ENCODE assay signal across 8 cellular contexts in the genomic region with DNA sequence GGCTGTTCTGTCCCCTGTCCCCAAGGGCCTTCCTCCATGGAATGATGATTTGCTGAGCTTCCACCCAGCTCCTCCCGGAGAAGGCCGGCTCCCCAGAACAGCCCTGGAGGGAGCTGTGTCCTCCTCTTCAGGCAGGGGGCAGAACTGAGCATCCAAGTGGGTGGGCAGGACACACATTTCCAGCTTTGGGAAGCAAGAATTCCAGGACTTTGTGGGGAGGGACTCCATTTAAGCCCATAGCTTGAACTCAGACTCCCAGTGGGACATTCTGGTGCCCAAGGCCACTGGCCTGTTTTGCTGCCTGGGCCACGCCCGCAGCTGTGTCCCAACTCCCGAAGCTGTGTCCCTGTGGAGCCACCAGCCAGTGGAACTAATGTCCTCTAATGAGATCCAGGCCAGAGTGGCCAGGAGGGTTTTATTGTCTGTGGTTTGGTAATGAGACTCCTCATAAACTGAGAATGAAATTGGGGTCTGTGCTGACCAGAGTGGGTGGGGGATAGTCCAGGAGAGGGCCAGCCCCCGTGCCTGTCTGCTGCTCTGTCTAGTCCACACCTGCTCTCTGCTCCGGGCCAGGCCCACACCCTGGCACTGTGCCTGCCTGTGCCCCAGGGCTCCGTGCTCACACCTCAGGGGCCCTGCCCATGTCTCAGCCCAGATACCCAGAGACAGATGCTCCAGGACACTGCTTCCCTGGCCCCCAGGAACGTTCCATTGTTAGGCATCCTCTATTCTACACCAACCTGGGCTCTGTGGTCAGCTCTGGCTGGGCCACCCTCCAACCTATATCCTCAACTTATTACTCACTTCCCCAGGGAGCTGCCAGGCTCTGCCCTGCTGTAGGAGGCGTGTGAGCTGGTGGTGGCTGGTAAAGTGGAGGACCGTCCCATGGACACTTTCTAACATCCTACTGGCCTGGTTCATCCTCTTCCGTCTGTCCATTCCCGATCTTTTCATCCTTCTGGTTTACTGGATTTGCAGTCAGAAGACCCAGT. TPM values are rescaled to one million over a fixed set of nuclear protein-coding genes. Genes with fewer than 3 reads are reported as not detected.
A peak's percentile ranks its signal among the peaks of the same experiment; 100 is the strongest.
DNase-seq lines count a peak whose midpoint lies in the region; ATAC-seq and TF ChIP-seq lines count a peak whose summit lies in the region.

No MANE protein-coding gene starts in this region.

- H3K9ac ChIP-seq in Karpas-422 (ENCODE audit: low read length) = no peak overlapping the region

- H3K27ac ChIP-seq in HEK293 (ENCODE audit: extremely low read depth, low read depth, low read length) = no peak overlapping the region
- H3K27ac ChIP-seq in coronary artery = no peak overlapping the region
- H3K27ac ChIP-seq in Karpas-422 (ENCODE audit: low read length) = no peak overlapping the region

- H3K36me3 ChIP-seq in HEK293 (ENCODE audit: control insufficient read depth in 2 of 2, insufficient read depth in 1 of 2, low read length in 2 of 2) (no peaks in the 10 kb centered on the region), Karpas-422 (ENCODE audit: insufficient read depth, low read length) (no peaks in the 10 kb centered on the region)

- H3K4me1 ChIP-seq in HEK293 (ENCODE audit: control insufficient read depth, insufficient read depth, low read length) = no peaks in the 10 kb centered on the region; the same call in 1 of the 2 replicates
- H3K4me1 ChIP-seq in Karpas-422 (ENCODE audit: low read length) = peaks cover 4% of the 10 kb centered on the region

- peak; percentile 47 for TF ChIP-seq CTCF in AG09319 (IDR thresholded peaks at IDR 0.05; ENCODE audit: low read depth, low read length)
- TF ChIP-seq CTCF in HEK293 (tag by site-specific recombination; IDR thresholded peaks at IDR 0.05) = peak; percentile 39; the same call in 1 of the 2 replicates
- TF ChIP-seq CTCF in coronary artery (IDR thresholded peaks at IDR 0.05) = no peak

- POLR2A ChIA-PET in HEK293 (lab: Yijun Ruan, JAX) = interaction anchor here (1.1 kb wide), 1 partner anchor 8 kb away, joined by 4 read pairs; the partner anchor contains the start of gene NECTIN1

- no peaks in the 10 kb centered on the region for H3K9me2 ChIP-seq in Karpas-422 (replicated peaks; ENCODE audit: insufficient read depth, low read length)

- no peak overlapping the region for H2AFZ ChIP-seq in Karpas-422 (ENCODE audit: low read length)

- peak; percentile 52 for ATAC-seq in left lobe of liver

- no peaks in the 10 kb centered on the region for H3K27me3 ChIP-seq in Karpas-422 (ENCODE audit: low read length)

- H4K20me1 ChIP-seq in Karpas-422 (ENCODE audit: insufficient read depth, low read depth, low read length) = no peaks in the 10 kb centered on the region

- no peaks in the 10 kb centered on the region for H3K9me3 ChIP-seq in HEK293 (ENCODE audit: control insufficient read depth, insufficient read depth, low read depth, low read length)
- no peaks in the 10 kb centered on the region for H3K9me3 ChIP-seq in Karpas-422 (ENCODE audit: low read length)

- H3K4me3 ChIP-seq in HEK293 (ENCODE audit: low read depth, low read length) (no peak overlapping the region), coronary artery (no peak overlapping the region), Karpas-422 (ENCODE audit: low read length) (no peak overlapping the region)

- CTCF ChIA-PET in HEK293 (lab: Yijun Ruan, JAX) = interaction anchor here (0.6 to 2.1 kb wide), 13 partner anchors 8 to 388 kb away, joined by 3 to 17 read pairs (median 4); partner anchors contain the start of gene NECTIN1

- no peak overlapping the region for H3K4me2 ChIP-seq in Karpas-422 (ENCODE audit: low read depth, low read length, poor library complexity, severe bottlenecking)

- H3K79me2 ChIP-seq in Karpas-422 (ENCODE audit: low read length) = no peaks in the 10 kb centered on the region

- DNase-seq in AG09319 (ENCODE audit: extremely low read depth, low read depth) (no peak), astrocyte of the hippocampus (ENCODE audit: low read depth, low spot score) (peak; percentile 53), left lobe of liver (ENCODE audit: low spot score) (no peak), coronary artery (ENCODE audit: low spot score) (no peak), NAMALWA (ENCODE audit: low spot score) (no peak), Karpas-422 (no peak), germinal center (ENCODE audit: low spot score) (no peak)

TF ChIP-seq in HEK293, 187 proteins besides CTCF, POLR2A, EP300 and RAD21:
- TF ChIP-seq, protein P1, sequence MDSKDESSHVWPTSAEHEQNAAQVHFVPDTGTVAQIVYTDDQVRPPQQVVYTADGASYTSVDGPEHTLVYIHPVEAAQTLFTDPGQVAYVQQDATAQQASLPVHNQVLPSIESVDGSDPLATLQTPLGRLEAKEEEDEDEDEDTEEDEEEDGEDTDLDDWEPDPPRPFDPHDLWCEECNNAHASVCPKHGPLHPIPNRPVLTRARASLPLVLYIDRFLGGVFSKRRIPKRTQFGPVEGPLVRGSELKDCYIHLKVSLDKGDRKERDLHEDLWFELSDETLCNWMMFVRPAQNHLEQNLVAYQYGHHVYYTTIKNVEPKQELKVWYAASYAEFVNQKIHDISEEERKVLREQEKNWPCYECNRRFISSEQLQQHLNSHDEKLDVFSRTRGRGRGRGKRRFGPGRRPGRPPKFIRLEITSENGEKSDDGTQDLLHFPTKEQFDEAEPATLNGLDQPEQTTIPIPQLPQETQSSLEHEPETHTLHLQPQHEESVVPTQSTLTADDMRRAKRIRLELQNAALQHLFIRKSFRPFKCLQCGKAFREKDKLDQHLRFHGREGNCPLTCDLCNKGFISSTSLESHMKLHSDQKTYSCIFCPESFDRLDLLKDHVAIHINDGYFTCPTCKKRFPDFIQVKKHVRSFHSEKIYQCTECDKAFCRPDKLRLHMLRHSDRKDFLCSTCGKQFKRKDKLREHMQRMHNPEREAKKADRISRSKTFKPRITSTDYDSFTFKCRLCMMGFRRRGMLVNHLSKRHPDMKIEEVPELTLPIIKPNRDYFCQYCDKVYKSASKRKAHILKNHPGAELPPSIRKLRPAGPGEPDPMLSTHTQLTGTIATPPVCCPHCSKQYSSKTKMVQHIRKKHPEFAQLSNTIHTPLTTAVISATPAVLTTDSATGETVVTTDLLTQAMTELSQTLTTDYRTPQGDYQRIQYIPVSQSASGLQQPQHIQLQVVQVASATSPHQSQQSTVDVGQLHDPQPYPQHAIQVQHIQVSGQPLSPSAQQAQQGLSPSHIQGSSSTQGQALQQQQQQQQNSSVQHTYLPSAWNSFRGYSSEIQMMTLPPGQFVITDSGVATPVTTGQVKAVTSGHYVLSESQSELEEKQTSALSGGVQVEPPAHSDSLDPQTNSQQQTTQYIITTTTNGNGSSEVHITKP (tag by site-specific recombination; IDR thresholded peaks at IDR 0.05) = 0 out of 2 replicates have a peak, but pooled peaks have one; percentile 40
- TF ChIP-seq ZNF146 (tag by site-specific recombination; IDR thresholded peaks at IDR 0.05) (no peak), ZFHX2 (tag by site-specific recombination; conservative IDR thresholded peaks at IDR 0.05) (0 out of 2 replicates have a peak, but pooled peaks have one; percentile 35), ZBTB26 (tag by site-specific recombination; optimal IDR thresholded peaks at IDR 0.05) (no peak), ZNF341 (tag by site-specific recombination; IDR thresholded peaks at IDR 0.05; ENCODE audit: low read depth) (peak; percentile 90), EGR2 (tag by site-specific recombination; IDR thresholded peaks at IDR 0.05; ENCODE audit: low read depth) (peak; percentile 12; the same call in 1 of the 2 replicates), IKZF3 (tag by site-specific recombination; IDR thresholded peaks at IDR 0.05) (peak; percentile 74; the same call in 1 of the 2 replicates), BCL11B (tag by site-specific recombination; IDR thresholded peaks at IDR 0.05; ENCODE audit: low read depth) (no peak), ZIC2 (tag by site-specific recombination; IDR thresholded peaks at IDR 0.05) (0 out of 2 replicates have a peak, but pooled peaks have one; percentile 13)
- TF ChIP-seq, protein P2, sequence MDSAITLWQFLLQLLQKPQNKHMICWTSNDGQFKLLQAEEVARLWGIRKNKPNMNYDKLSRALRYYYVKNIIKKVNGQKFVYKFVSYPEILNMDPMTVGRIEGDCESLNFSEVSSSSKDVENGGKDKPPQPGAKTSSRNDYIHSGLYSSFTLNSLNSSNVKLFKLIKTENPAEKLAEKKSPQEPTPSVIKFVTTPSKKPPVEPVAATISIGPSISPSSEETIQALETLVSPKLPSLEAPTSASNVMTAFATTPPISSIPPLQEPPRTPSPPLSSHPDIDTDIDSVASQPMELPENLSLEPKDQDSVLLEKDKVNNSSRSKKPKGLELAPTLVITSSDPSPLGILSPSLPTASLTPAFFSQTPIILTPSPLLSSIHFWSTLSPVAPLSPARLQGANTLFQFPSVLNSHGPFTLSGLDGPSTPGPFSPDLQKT (IDR thresholded peaks at IDR 0.05; ENCODE audit: borderline replicate concordance, low read depth, low read length) = no peak

RNA-seq across cellular contexts. Expression of gene NECTIN1, which starts 7.6 kb away (rescaled TPM):
- total RNA-seq in left lobe of liver = 6.5 TPM
- total RNA-seq in Karpas-422 (2014; rRNA removed; shearing (Covaris generic); ENCODE audit: low replicate concordance) = 0.04 TPM in 1 of 2 replicates, not detected in the other
